ENCODE assay signal across 15 cellular contexts in the genomic region with DNA sequence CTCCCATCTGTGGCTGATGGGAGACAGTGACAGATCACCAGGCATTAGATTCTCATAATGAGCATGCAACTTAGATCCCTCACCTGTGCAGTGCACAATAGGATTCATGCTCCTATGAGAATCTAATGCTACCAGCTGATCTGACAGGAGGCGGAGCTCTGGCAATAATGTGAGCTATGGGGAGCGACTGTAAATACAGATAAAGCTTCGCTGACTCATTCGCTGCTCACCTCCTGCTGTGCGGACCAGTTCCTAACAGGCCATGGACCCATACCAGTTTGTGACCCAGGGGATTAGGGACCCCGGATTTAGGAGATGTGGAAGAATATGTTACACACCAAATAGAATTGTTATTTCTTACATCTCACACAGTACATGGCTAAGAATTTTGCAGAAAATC. TPM values are rescaled to one million over a fixed set of nuclear protein-coding genes. Genes with fewer than 3 reads are reported as not detected.
DNase-seq lines count a peak whose midpoint lies in the region; ATAC-seq and TF ChIP-seq lines count a peak whose summit lies in the region.
"Had no signal": no experiment of that assay in that cellular context is flagged by ENCODE, and none has a peak within 500 bp of the region (broad histone marks: within the 10 kb centered on the region; RNA-seq: fewer than 3 reads in every experiment).

No MANE protein-coding gene starts in this region.

- POLR2A ChIA-PET in HCT116 (lab: Charles Lee), result no interaction called here
- POLR2A ChIA-PET in RWPE1 (lab: Yijun Ruan, JAX; ENCODE audit: low non-redundant PET), result no interaction called here
- POLR2A ChIA-PET in SK-N-SH (lab: Yijun Ruan, JAX), result no interaction called here

- ATAC-seq in HCT116, result peak; percentile 98
- ATAC-seq: CD8-positive, alpha-beta T cell; GM12878; stimulated activated naive CD8-positive, alpha-beta T cell treated with anti-CD3 and anti-CD28 coated beads, Interleukin-15, amount 100 ng/mL, for 72 hours had no signal

- H3K9ac ChIP-seq in HCT116 (ENCODE audit: low read length) (no peak overlapping the region), SK-N-SH (no peak overlapping the region), MM.1S (ENCODE audit: low read length) (no peak overlapping the region)

- H3K27ac ChIP-seq in HCT116 (ENCODE audit: low read depth, low read length) (no peak overlapping the region), RWPE1 (no peak overlapping the region), SK-N-SH (ENCODE audit: low read depth in 2 of 2, low read length in 1 of 2) (no peak overlapping the region), MM.1S (ENCODE audit: low read length) (no peak overlapping the region)
- H3K27ac ChIP-seq: ascending aorta, esophagus muscularis mucosa had no signal

- H3K9me2 ChIP-seq in HCT116 (ENCODE audit: insufficient read depth) (no peaks in the 10 kb centered on the region), SK-N-SH (no peaks in the 10 kb centered on the region), MM.1S (replicated peaks; ENCODE audit: insufficient read depth, low read length) (no peaks in the 10 kb centered on the region)

- H3K79me2 ChIP-seq in HCT116 (ENCODE audit: insufficient read depth, low read length) (no peaks in the 10 kb centered on the region), SK-N-SH (ENCODE audit: insufficient read depth) (no peaks in the 10 kb centered on the region), MM.1S (ENCODE audit: low read length) (no peaks in the 10 kb centered on the region)

- H3K9me3 ChIP-seq in HCT116 (ENCODE audit: control insufficient read depth in 1 of 2, insufficient read depth in 1 of 2, low read depth in 1 of 2, low read length in 2 of 2), result no peaks in the 10 kb centered on the region
- H3K9me3 ChIP-seq in SK-N-SH, result no peaks in the 10 kb centered on the region
- H3K9me3 ChIP-seq in MM.1S (replicated peaks; ENCODE audit: insufficient read depth, low read length), result no peaks in the 10 kb centered on the region
- H3K9me3 ChIP-seq: ascending aorta, esophagus muscularis mucosa had no signal

- DNase-seq in ACHN (peak; percentile 47), HCT116 (ENCODE audit: low read depth, low spot score) (peak; percentile 59), RWPE1 (ENCODE audit: low spot score) (peak; percentile 35), fibroblast of pulmonary artery (ENCODE audit: low read depth) (peak; percentile 23), SK-N-SH (no peak), MM.1S (no peak), NCI-H1105 (lab: John Stamatoyannopoulos, UW) (no peak), Ammon's horn (ENCODE audit: low spot score) (no peak)
- DNase-seq: activated T-cell treated with anti-CD3 and anti-CD28 coated beads, Interleukin-2, amount 50 U/mL, for 24 hours; CD8-positive, alpha-beta T cell; stimulated activated naive CD8-positive, alpha-beta T cell treated with anti-CD3 and anti-CD28 coated beads, Interleukin-15, amount 100 ng/mL, for 72 hours had no signal

- TF ChIP-seq RAD21 in HCT116 (IDR thresholded peaks at IDR 0.05; ENCODE audit: low read depth) (peak; percentile 4; the same call in 1 of the 2 replicates), SK-N-SH (IDR thresholded peaks at IDR 0.05; ENCODE audit: low read length) (no peak)

- BruUV-seq in HCT116 (replicated peaks; lab: Mats Ljungman, UMichigan), result no TSS peak

- RAD21 ChIA-PET in HCT116 (lab: Charles Lee; ENCODE audit: low non-redundant PET in 1 of 2, low total read pairs in 2 of 2, uncharacterized antibody in 2 of 2, unreplicated experiment in 2 of 2), result no interaction called here

- intact Hi-C loops in HCT116 (cut with micrococcal nuclease), result no loop called here

- peak overlapping the region; percentile 37 for H3K4me2 ChIP-seq in HCT116 (ENCODE audit: low read length)
- no peak overlapping the region for H3K4me2 ChIP-seq in SK-N-SH
- no peak overlapping the region for H3K4me2 ChIP-seq in MM.1S (ENCODE audit: low read depth, low read length)

- no peaks in the 10 kb centered on the region for H3K36me3 ChIP-seq in HCT116 (ENCODE audit: control insufficient read depth in 1 of 2, insufficient read depth in 2 of 2, low read length in 2 of 2)
- no peaks in the 10 kb centered on the region for H3K36me3 ChIP-seq in SK-N-SH (replicated peaks in 1 of 2; ENCODE audit: control insufficient read depth in 1 of 2, insufficient read depth in 2 of 2, low read length in 1 of 2)
- H3K36me3 ChIP-seq in MM.1S (replicated peaks; ENCODE audit: insufficient read depth, low read length), result no peaks in the 10 kb centered on the region
- H3K36me3 ChIP-seq: ascending aorta, esophagus muscularis mucosa had no signal

- no peaks in the 10 kb centered on the region for H4K20me1 ChIP-seq in HCT116 (ENCODE audit: insufficient read depth)
- no peaks in the 10 kb centered on the region for H4K20me1 ChIP-seq in SK-N-SH (ENCODE audit: insufficient read depth)
- no peaks in the 10 kb centered on the region for H4K20me1 ChIP-seq in MM.1S (ENCODE audit: insufficient read depth, low read length)

- CTCF ChIA-PET in HCT116 (lab: Charles Lee) (no interaction called here), RWPE1 (lab: Yijun Ruan, JAX) (interaction anchor here (0.6 kb wide), 1 partner anchor 18 kb away, joined by 4 read pairs; no protein-coding TSS in a partner anchor), SK-N-SH (lab: Yijun Ruan, JAX) (no interaction called here)

- H3F3A ChIP-seq in SK-N-SH (replicated peaks; ENCODE audit: insufficient read depth) (no peaks in the 10 kb centered on the region), MM.1S (ENCODE audit: insufficient read depth, low read length) (no peaks in the 10 kb centered on the region)

- TF ChIP-seq CTCF in HCT116 (IDR thresholded peaks at IDR 0.05 in 2 of 3, conservative IDR thresholded peaks at IDR 0.05 in 1 of 3; ENCODE audit: borderline replicate concordance in 1 of 3, insufficient read depth in 1 of 3, low read depth in 2 of 3, low read length in 2 of 3) (no peak), RWPE1 (conservative IDR thresholded peaks at IDR 0.05; ENCODE audit: low read depth) (no peak), fibroblast of pulmonary artery (IDR thresholded peaks at IDR 0.05; ENCODE audit: low read length, missing control alignments) (no peak), SK-N-SH (IDR thresholded peaks at IDR 0.05) (no peak), MM.1S (IDR thresholded peaks at IDR 0.05; ENCODE audit: low read length) (no peak)

- no peak overlapping the region for H3K4me3 ChIP-seq in HCT116 (replicated peaks in 1 of 2; ENCODE audit: low read depth in 1 of 2, low read length in 2 of 2)
- no peak overlapping the region for H3K4me3 ChIP-seq in fibroblast of pulmonary artery (replicated peaks; ENCODE audit: low read depth, low read length)
- no peak overlapping the region for H3K4me3 ChIP-seq in SK-N-SH (ENCODE audit: low read depth in 2 of 2, low read length in 1 of 2)
- no peak overlapping the region for H3K4me3 ChIP-seq in MM.1S (ENCODE audit: low read length)
- H3K4me3 ChIP-seq: ascending aorta, esophagus muscularis mucosa, GM12878 had no signal

- no peak for TF ChIP-seq EP300 in SK-N-SH (IDR thresholded peaks at IDR 0.05; ENCODE audit: borderline replicate concordance in 1 of 2, low read depth in 1 of 2, low read length in 1 of 2)

- H2AFZ ChIP-seq in HCT116 (ENCODE audit: low read depth, low read length, poor library complexity, severe bottlenecking), result peak overlapping the region; percentile 87
- no peak overlapping the region for H2AFZ ChIP-seq in SK-N-SH (ENCODE audit: low read depth)
- H2AFZ ChIP-seq in MM.1S (ENCODE audit: low read length), result no peak overlapping the region

- WGBS in SK-N-SH (ENCODE audit: low lambda C conversion rate), result 52% methylated on average over 6 of the region's 6 CpGs

- no peak for TF ChIP-seq POLR2A in HCT116 (IDR thresholded peaks at IDR 0.05; ENCODE audit: borderline replicate concordance, extremely low read depth, insufficient read depth, insufficient read length)

- H3K4me1 ChIP-seq in HCT116 (ENCODE audit: control insufficient read depth in 1 of 2, insufficient read depth in 2 of 2, low read length in 2 of 2) (peaks cover 3 to 7% of the 10 kb centered on the region in 2 experiments), SK-N-SH (ENCODE audit: control insufficient read depth in 1 of 2, insufficient read depth in 2 of 2, low read depth in 1 of 2, low read length in 1 of 2) (no peaks in the 10 kb centered on the region), MM.1S (ENCODE audit: low read length) (no peaks in the 10 kb centered on the region)
- H3K4me1 ChIP-seq: ascending aorta, esophagus muscularis mucosa had no signal

- in situ Hi-C loops in ACHN (cut with HindIII; ENCODE audit: low pct_ligation_motif_present, low pct_unique_long_range_greater_than_20kb, low sequenced_read_pairs), result no loop called here

- H3K27me3 ChIP-seq in HCT116 (ENCODE audit: insufficient read depth, low read length), result no peaks in the 10 kb centered on the region
- H3K27me3 ChIP-seq in SK-N-SH (ENCODE audit: insufficient read depth), result no peaks in the 10 kb centered on the region
- no peaks in the 10 kb centered on the region for H3K27me3 ChIP-seq in MM.1S (replicated peaks; ENCODE audit: insufficient read depth, low read length)
- H3K27me3 ChIP-seq: ascending aorta, esophagus muscularis mucosa had no signal

TF ChIP-seq in HCT116, 20 proteins besides CTCF, POLR2A, EP300 and RAD21 (continues in another document):
- TF ChIP-seq CBX3 (IDR thresholded peaks at IDR 0.05; ENCODE audit: low read depth), result 0 out of 2 replicates have a peak, but pooled peaks have one; percentile 36
- TF ChIP-seq, protein P1, sequence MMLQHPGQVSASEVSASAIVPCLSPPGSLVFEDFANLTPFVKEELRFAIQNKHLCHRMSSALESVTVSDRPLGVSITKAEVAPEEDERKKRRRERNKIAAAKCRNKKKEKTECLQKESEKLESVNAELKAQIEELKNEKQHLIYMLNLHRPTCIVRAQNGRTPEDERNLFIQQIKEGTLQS (IDR thresholded peaks at IDR 0.05), result no peak

TF ChIP-seq in SK-N-SH, 30 proteins besides CTCF, POLR2A, EP300 and RAD21 (continues in another document):
- no peak for TF ChIP-seq TCF12 (IDR thresholded peaks at IDR 0.05)
- TF ChIP-seq NRF1 (IDR thresholded peaks at IDR 0.05; ENCODE audit: low read depth, low read length), result no peak
- no peak for TF ChIP-seq MXI1 (IDR thresholded peaks at IDR 0.05; ENCODE audit: low read depth, low read length)

RNA-seq across cellular contexts. Expression of a gene that starts 6.7 kb away (rescaled TPM):
- not detected for total RNA-seq in HCT116 (2021; ENCODE audit: unreplicated experiment)
- polyA plus RNA-seq in HCT116 (2012), result not detected in 2 replicates
- polyA plus RNA-seq in SK-N-SH (2012; rRNA removed), result not detected in 2 replicates
- polyA plus RNA-seq in SK-N-SH (2012; cell fraction: cytosol; rRNA removed), result not detected in 2 replicates
- polyA plus RNA-seq in SK-N-SH (2012; cell fraction: nucleus; rRNA removed), result not detected in 2 replicates
- total RNA-seq: ascending aorta; CD8-positive, alpha-beta T cell; esophagus muscularis mucosa; GM12878; neural crest cell had no signal
- polyA plus RNA-seq: GM12878 had no signal

RNA-seq across cellular contexts. Expression of a gene that starts 18.7 kb away (rescaled TPM):
- not detected for total RNA-seq in HCT116 (2021; ENCODE audit: unreplicated experiment)
- not detected in 2 replicates for polyA plus RNA-seq in HCT116 (2012)
- polyA plus RNA-seq in SK-N-SH (2012; rRNA removed), result not detected in 2 replicates
- polyA plus RNA-seq in SK-N-SH (2012; cell fraction: cytosol; rRNA removed), result not detected in 2 replicates
- polyA plus RNA-seq in SK-N-SH (2012; cell fraction: nucleus; rRNA removed), result not detected in 2 replicates
- total RNA-seq: ascending aorta; CD8-positive, alpha-beta T cell; esophagus muscularis mucosa; GM12878; neural crest cell had no signal

RNA-seq across cellular contexts. Expression of a gene that starts 28.7 kb away (rescaled TPM):
- total RNA-seq in HCT116 (2021; ENCODE audit: unreplicated experiment), result 12.3 TPM
- polyA plus RNA-seq in HCT116 (2012), result 3.9 and 4.7 TPM in 2 replicates
- 1.4 and 2.6 TPM in 2 replicates for polyA plus RNA-seq in SK-N-SH (2012; rRNA removed)
- polyA plus RNA-seq in SK-N-SH (2012; cell fraction: cytosol; rRNA removed), result 1.7 TPM in 2 replicates
- 3.0 and 5.8 TPM in 2 replicates for polyA plus RNA-seq in SK-N-SH (2012; cell fraction: nucleus; rRNA removed)
- total RNA-seq: ascending aorta had no signal

Comparison
In these comparisons a context has a peak if more than half of its experiments do, and no peak if none do; other contexts are left out.
1. DNase-seq: peak in ACHN (single experiment), HCT116 (single experiment), RWPE1 (single experiment) and fibroblast of pulmonary artery (single experiment); none in SK-N-SH (single experiment), MM.1S (single experiment), NCI-H1105 (single experiment) and Ammon's horn (single experiment).